ENCODE assay signal across 10 cellular contexts in genomic region chr5:179837076-179838011, GRCh38. TPM values are rescaled to one million over a fixed set of nuclear protein-coding genes. Genes with fewer than 3 reads are reported as not detected.
DNase-seq lines count a peak whose midpoint lies in the region; ATAC-seq and TF ChIP-seq lines count a peak whose summit lies in the region.
"Had no signal": no experiment of that assay in that cellular context is flagged by ENCODE, and none has a peak within 500 bp of the region (broad histone marks: within the 10 kb centered on the region; RNA-seq: fewer than 3 reads in every experiment).

No MANE protein-coding gene starts in this region.

- no peaks in the 10 kb centered on the region for H3K27me3 ChIP-seq in CD8-positive, alpha-beta memory T cell (ENCODE audit: insufficient read depth, low read length, poor library complexity, severe bottlenecking)
- H3K27me3 ChIP-seq in Peyer's patch: no peaks in the 10 kb centered on the region
- no peaks in the 10 kb centered on the region for H3K27me3 ChIP-seq in esophagus (ENCODE audit: control insufficient read depth in 1 of 2, insufficient read depth in 2 of 2, low read length in 2 of 2)
- H3K27me3 ChIP-seq in osteoblast (ENCODE audit: insufficient read depth, low read length): no peaks in the 10 kb centered on the region

- H3K4me1 Mint-ChIP-seq in CD8-positive, alpha-beta memory T cell: peaks cover 16 to 31% (median 16%) of the 10 kb centered on the region in 3 donors

- peaks cover 0 to 2% of the 10 kb centered on the region in 2 donors for H3K27me3 Mint-ChIP-seq in CD8-positive, alpha-beta memory T cell

- H3K9me3 Mint-ChIP-seq in CD8-positive, alpha-beta memory T cell: no peaks in the 10 kb centered on the region

- POLR2A ChIA-PET in CD8-positive, alpha-beta memory T cell (lab: Charles Lee): interaction anchor here (0.8 to 1.8 kb wide), 3 partner anchors 15 to 74 kb away, joined by 4 to 9 read pairs (median 6); no protein-coding TSS in a partner anchor

- DNase-seq in CD8-positive, alpha-beta memory T cell: no peak
- peak in 1 of 3 donors; percentile 46 for DNase-seq in Peyer's patch
- peak; percentile 43 for DNase-seq in osteoblast (ENCODE audit: insufficient read length, low spot score, missing footprints)
- no peak for DNase-seq in NCI-H2107 treated with DMSO at 0.1 percent for 48 hours (lab: John Stamatoyannopoulos, UW; ENCODE audit: unreplicated experiment)
- no peak for DNase-seq in mucosa of descending colon
- no peak for DNase-seq in SIG-M5 treated with dmso at 0.1 percent for 504 hours (lab: John Stamatoyannopoulos, UW; ENCODE audit: unreplicated experiment)
- DNase-seq: mesendoderm had no signal

- intact Hi-C loops in mucosa of descending colon (cut with DNase I, micrococcal nuclease): no loop called here

- peak overlapping the region; percentile 51 for H3K27ac ChIP-seq in CD8-positive, alpha-beta memory T cell (ENCODE audit: low read depth, low read length)
- peak overlapping the region in 3 of 4 donors; percentile 31 to 60 (median 50) for H3K27ac ChIP-seq in Peyer's patch
- peak overlapping the region; percentile 27 to 30 for H3K27ac ChIP-seq in esophagus (ENCODE audit: low read depth in 2 of 2, low read length in 1 of 2)
- H3K27ac ChIP-seq in osteoblast (ENCODE audit: low read depth, low read length): peak overlapping the region; percentile 3

- WGBS in esophagus, 2 donors: 83 to 85% methylated on average over 15 of the region's 15 CpGs

- H3K9me3 ChIP-seq in CD8-positive, alpha-beta memory T cell (ENCODE audit: low read length): no peaks in the 10 kb centered on the region
- H3K9me3 ChIP-seq in Peyer's patch (no peaks in the 10 kb centered on the region), esophagus (ENCODE audit: control insufficient read depth in 2 of 2, insufficient read depth in 1 of 2, low read depth in 1 of 2, low read length in 1 of 2) (no peaks in the 10 kb centered on the region), osteoblast (ENCODE audit: low read depth, low read length) (no peaks in the 10 kb centered on the region), mucosa of descending colon (no peaks in the 10 kb centered on the region)

- H3K4me1 ChIP-seq in CD8-positive, alpha-beta memory T cell (ENCODE audit: insufficient read depth, low read length): peaks cover 18% of the 10 kb centered on the region
- H3K4me1 ChIP-seq in Peyer's patch (peaks cover 0 to 11% (median 1%) of the 10 kb centered on the region in 4 donors), esophagus (ENCODE audit: control insufficient read depth in 2 of 2, insufficient read depth in 2 of 2, low read length in 1 of 2) (peaks cover 0 to 6% of the 10 kb centered on the region in 2 donors), osteoblast (ENCODE audit: insufficient read depth, low read length) (no peaks in the 10 kb centered on the region), mucosa of descending colon (ENCODE audit: low read depth) (no peaks in the 10 kb centered on the region)

- H3K4me3 ChIP-seq in CD8-positive, alpha-beta memory T cell (ENCODE audit: low read length): no peak overlapping the region
- no peak overlapping the region for H3K4me3 ChIP-seq in Peyer's patch
- no peak overlapping the region for H3K4me3 ChIP-seq in esophagus (ENCODE audit: low read depth in 1 of 2, low read length in 2 of 2)
- H3K4me3 ChIP-seq in osteoblast (ENCODE audit: insufficient read depth, low read length): no peak overlapping the region
- H3K4me3 ChIP-seq in mucosa of descending colon: no peak overlapping the region
- H3K4me3 ChIP-seq: skin epidermis had no signal

- ATAC-seq in HG02884 (IDR thresholded peaks at IDR 0.05; ENCODE audit: unreplicated experiment) (no peak), mucosa of descending colon (no peak)

- H3K36me3 ChIP-seq in CD8-positive, alpha-beta memory T cell (ENCODE audit: insufficient read depth, low read length): peaks cover 60% of the 10 kb centered on the region
- H3K36me3 ChIP-seq in Peyer's patch (peaks cover 0 to 75% (median 5%) of the 10 kb centered on the region in 3 donors), esophagus (ENCODE audit: control insufficient read depth in 2 of 2, insufficient read depth in 2 of 2, low read length in 1 of 2) (peaks cover 36 to 48% of the 10 kb centered on the region in 2 donors), osteoblast (ENCODE audit: insufficient read depth, low read length) (peaks cover 47% of the 10 kb centered on the region), mucosa of descending colon (ENCODE audit: low read depth) (peaks cover 14% of the 10 kb centered on the region)

- H3K36me3 Mint-ChIP-seq in CD8-positive, alpha-beta memory T cell: peaks cover 4 to 82% (median 15%) of the 10 kb centered on the region in 3 donors

- peak overlapping the region; percentile 81 to 97 (median 92) for H3K27ac Mint-ChIP-seq in CD8-positive, alpha-beta memory T cell

- H2AFZ ChIP-seq in osteoblast (ENCODE audit: low read length): no peak overlapping the region

- H3K79me2 ChIP-seq in osteoblast (ENCODE audit: insufficient read depth, low read length): peaks cover 4% of the 10 kb centered on the region

- no peak for TF ChIP-seq POLR2A in Peyer's patch (IDR thresholded peaks at IDR 0.05)

- H3K4me3 Mint-ChIP-seq in CD8-positive, alpha-beta memory T cell: peak overlapping the region in 6 of 7 donors; percentile 28 to 72 (median 64)

- H4K20me1 ChIP-seq in osteoblast (ENCODE audit: insufficient read depth, low read length): peaks cover 23% of the 10 kb centered on the region

- H3K4me2 ChIP-seq in osteoblast (ENCODE audit: insufficient read depth, low read length): no peak overlapping the region

- CTCF ChIA-PET in CD8-positive, alpha-beta memory T cell (lab: Charles Lee): interaction anchor here (1.1 to 1.9 kb wide), 3 partner anchors 15 to 74 kb away, joined by 3 to 4 read pairs (median 4); no protein-coding TSS in a partner anchor

- TF ChIP-seq CTCF in Peyer's patch (IDR thresholded peaks at IDR 0.05): no peak
- TF ChIP-seq CTCF in osteoblast (IDR thresholded peaks at IDR 0.05; ENCODE audit: extremely low read depth, low read depth, low read length): no peak
- TF ChIP-seq CTCF in mucosa of descending colon (IDR thresholded peaks at IDR 0.05): no peak

RNA-seq across cellular contexts. Expression of gene SQSTM1, which starts 16.6 kb away (rescaled TPM):
- total RNA-seq in CD8-positive, alpha-beta memory T cell: 100 to 1,000 TPM; 158 to 179 TPM
- polyA plus RNA-seq in CD8-positive, alpha-beta memory T cell: 212 TPM
- total RNA-seq in Peyer's patch (100 to 1,000 TPM; 287 to 417 (median 348) TPM), osteoblast (826 and 992 TPM in 2 replicates), mucosa of descending colon (100 to 1,000 TPM; 302 to 348 (median 321) TPM)
- 100 to 1,000 TPM in 1 of 2 donors, 10 to 100 TPM in 1; 94.8 to 111 TPM for polyA plus RNA-seq in esophagus

RNA-seq across cellular contexts. Expression of gene MRNIP, which starts 21.3 kb away (rescaled TPM):
- total RNA-seq in CD8-positive, alpha-beta memory T cell: 10 to 100 TPM; 23.9 to 27.2 TPM
- polyA plus RNA-seq in CD8-positive, alpha-beta memory T cell: 17.7 TPM
- total RNA-seq in Peyer's patch (100 to 1,000 TPM in 1 of 4 donors, 10 to 100 TPM in 3; 21.5 to 120 (median 68.3) TPM), osteoblast (10.1 and 12.7 TPM in 2 replicates), mucosa of descending colon (10 to 100 TPM; 20.8 to 38.3 (median 27.5) TPM)
- 10 to 100 TPM; 12.2 to 31.5 TPM for polyA plus RNA-seq in esophagus

RNA-seq across cellular contexts. Expression of gene MGAT4B, which starts 30.7 kb away (rescaled TPM):
- total RNA-seq in CD8-positive, alpha-beta memory T cell: 100 to 1,000 TPM in 1 of 2 experiments, 10 to 100 TPM in 1; 94.0 to 103 TPM
- 21.0 TPM for polyA plus RNA-seq in CD8-positive, alpha-beta memory T cell
- total RNA-seq in Peyer's patch (1,000 to 10,000 TPM in 2 of 4 donors, 100 to 1,000 TPM in 2; 366 to 1,291 (median 1,007) TPM), osteoblast (90.5 and 95.9 TPM in 2 replicates), mucosa of descending colon (100 to 1,000 TPM; 274 to 623 (median 476) TPM)
- polyA plus RNA-seq in esophagus: 10 to 100 TPM; 59.2 to 66.8 TPM

RNA-seq across cellular contexts. Expression of gene LTC4S, which starts 43.6 kb away (rescaled TPM):
- total RNA-seq in CD8-positive, alpha-beta memory T cell: 1 to 10 TPM in 1 of 2 experiments, under 1 TPM in 1; 0.57 to 1.0 TPM
- 4.0 TPM for polyA plus RNA-seq in CD8-positive, alpha-beta memory T cell
- total RNA-seq in Peyer's patch (10 to 100 TPM in 1 of 4 donors, 1 to 10 TPM in 2, not detected in 1; 1.9 to 12.4 (median 3.6) TPM), osteoblast (1.4 and 1.5 TPM in 2 replicates), mucosa of descending colon (10 to 100 TPM in 1 of 3 donors, 1 to 10 TPM in 2; 3.0 to 10.4 (median 7.0) TPM)
- 1 to 10 TPM; 3.0 to 6.5 TPM for polyA plus RNA-seq in esophagus
